ENCODE assay signal across 1 cellular context in the genomic region with DNA sequence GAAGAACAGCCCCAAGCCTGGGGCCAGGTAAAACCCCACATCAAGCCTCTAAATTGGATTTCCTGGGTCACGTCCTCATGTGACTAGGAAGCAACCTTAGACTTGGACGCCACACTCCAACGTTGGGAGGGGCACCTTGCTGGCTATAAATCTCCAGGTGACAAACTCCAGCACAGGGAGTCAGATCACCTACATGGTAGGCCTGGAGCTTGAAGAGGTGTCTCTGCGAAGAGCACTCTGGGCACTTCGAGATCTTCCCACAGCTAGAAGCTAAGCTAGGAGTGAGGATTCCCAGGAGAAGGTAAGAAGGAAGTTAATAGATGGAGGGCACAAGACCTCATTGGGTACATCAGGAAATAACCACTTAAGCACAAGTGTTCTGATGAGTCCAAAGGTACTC.
TF ChIP-seq lines count a peak whose summit lies in the region.

No MANE protein-coding gene starts in this region.

TF ChIP-seq in K562, 482 proteins besides CTCF, POLR2A, EP300 and RAD21 (continued from another document):
- TF ChIP-seq, protein P1, sequence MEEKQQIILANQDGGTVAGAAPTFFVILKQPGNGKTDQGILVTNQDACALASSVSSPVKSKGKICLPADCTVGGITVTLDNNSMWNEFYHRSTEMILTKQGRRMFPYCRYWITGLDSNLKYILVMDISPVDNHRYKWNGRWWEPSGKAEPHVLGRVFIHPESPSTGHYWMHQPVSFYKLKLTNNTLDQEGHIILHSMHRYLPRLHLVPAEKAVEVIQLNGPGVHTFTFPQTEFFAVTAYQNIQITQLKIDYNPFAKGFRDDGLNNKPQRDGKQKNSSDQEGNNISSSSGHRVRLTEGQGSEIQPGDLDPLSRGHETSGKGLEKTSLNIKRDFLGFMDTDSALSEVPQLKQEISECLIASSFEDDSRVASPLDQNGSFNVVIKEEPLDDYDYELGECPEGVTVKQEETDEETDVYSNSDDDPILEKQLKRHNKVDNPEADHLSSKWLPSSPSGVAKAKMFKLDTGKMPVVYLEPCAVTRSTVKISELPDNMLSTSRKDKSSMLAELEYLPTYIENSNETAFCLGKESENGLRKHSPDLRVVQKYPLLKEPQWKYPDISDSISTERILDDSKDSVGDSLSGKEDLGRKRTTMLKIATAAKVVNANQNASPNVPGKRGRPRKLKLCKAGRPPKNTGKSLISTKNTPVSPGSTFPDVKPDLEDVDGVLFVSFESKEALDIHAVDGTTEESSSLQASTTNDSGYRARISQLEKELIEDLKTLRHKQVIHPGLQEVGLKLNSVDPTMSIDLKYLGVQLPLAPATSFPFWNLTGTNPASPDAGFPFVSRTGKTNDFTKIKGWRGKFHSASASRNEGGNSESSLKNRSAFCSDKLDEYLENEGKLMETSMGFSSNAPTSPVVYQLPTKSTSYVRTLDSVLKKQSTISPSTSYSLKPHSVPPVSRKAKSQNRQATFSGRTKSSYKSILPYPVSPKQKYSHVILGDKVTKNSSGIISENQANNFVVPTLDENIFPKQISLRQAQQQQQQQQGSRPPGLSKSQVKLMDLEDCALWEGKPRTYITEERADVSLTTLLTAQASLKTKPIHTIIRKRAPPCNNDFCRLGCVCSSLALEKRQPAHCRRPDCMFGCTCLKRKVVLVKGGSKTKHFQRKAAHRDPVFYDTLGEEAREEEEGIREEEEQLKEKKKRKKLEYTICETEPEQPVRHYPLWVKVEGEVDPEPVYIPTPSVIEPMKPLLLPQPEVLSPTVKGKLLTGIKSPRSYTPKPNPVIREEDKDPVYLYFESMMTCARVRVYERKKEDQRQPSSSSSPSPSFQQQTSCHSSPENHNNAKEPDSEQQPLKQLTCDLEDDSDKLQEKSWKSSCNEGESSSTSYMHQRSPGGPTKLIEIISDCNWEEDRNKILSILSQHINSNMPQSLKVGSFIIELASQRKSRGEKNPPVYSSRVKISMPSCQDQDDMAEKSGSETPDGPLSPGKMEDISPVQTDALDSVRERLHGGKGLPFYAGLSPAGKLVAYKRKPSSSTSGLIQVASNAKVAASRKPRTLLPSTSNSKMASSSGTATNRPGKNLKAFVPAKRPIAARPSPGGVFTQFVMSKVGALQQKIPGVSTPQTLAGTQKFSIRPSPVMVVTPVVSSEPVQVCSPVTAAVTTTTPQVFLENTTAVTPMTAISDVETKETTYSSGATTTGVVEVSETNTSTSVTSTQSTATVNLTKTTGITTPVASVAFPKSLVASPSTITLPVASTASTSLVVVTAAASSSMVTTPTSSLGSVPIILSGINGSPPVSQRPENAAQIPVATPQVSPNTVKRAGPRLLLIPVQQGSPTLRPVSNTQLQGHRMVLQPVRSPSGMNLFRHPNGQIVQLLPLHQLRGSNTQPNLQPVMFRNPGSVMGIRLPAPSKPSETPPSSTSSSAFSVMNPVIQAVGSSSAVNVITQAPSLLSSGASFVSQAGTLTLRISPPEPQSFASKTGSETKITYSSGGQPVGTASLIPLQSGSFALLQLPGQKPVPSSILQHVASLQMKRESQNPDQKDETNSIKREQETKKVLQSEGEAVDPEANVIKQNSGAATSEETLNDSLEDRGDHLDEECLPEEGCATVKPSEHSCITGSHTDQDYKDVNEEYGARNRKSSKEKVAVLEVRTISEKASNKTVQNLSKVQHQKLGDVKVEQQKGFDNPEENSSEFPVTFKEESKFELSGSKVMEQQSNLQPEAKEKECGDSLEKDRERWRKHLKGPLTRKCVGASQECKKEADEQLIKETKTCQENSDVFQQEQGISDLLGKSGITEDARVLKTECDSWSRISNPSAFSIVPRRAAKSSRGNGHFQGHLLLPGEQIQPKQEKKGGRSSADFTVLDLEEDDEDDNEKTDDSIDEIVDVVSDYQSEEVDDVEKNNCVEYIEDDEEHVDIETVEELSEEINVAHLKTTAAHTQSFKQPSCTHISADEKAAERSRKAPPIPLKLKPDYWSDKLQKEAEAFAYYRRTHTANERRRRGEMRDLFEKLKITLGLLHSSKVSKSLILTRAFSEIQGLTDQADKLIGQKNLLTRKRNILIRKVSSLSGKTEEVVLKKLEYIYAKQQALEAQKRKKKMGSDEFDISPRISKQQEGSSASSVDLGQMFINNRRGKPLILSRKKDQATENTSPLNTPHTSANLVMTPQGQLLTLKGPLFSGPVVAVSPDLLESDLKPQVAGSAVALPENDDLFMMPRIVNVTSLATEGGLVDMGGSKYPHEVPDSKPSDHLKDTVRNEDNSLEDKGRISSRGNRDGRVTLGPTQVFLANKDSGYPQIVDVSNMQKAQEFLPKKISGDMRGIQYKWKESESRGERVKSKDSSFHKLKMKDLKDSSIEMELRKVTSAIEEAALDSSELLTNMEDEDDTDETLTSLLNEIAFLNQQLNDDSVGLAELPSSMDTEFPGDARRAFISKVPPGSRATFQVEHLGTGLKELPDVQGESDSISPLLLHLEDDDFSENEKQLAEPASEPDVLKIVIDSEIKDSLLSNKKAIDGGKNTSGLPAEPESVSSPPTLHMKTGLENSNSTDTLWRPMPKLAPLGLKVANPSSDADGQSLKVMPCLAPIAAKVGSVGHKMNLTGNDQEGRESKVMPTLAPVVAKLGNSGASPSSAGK (IDR thresholded peaks at IDR 0.05), result no peak
- TF ChIP-seq ZNF263 (CRISPR knock-in tag; IDR thresholded peaks at IDR 0.05; ENCODE audit: borderline replicate concordance), result no peak
- 0 out of 2 replicates have a peak, but pooled peaks have one; percentile 9 for TF ChIP-seq PURB (CRISPR knock-in tag; IDR thresholded peaks at IDR 0.05; ENCODE audit: low read depth)
- TF ChIP-seq HDAC2 (IDR thresholded peaks at IDR 0.05), result no peak
- no peak for TF ChIP-seq TEAD4 (IDR thresholded peaks at IDR 0.05; ENCODE audit: low read length)
- peak; percentile 90 for TF ChIP-seq TEAD4 (CRISPR knock-in tag; IDR thresholded peaks at IDR 0.05; ENCODE audit: borderline replicate concordance)
- TF ChIP-seq ZNF699 (CRISPR knock-in tag; IDR thresholded peaks at IDR 0.05; ENCODE audit: insufficient replicate concordance), result no peak
- TF ChIP-seq, protein P2, sequence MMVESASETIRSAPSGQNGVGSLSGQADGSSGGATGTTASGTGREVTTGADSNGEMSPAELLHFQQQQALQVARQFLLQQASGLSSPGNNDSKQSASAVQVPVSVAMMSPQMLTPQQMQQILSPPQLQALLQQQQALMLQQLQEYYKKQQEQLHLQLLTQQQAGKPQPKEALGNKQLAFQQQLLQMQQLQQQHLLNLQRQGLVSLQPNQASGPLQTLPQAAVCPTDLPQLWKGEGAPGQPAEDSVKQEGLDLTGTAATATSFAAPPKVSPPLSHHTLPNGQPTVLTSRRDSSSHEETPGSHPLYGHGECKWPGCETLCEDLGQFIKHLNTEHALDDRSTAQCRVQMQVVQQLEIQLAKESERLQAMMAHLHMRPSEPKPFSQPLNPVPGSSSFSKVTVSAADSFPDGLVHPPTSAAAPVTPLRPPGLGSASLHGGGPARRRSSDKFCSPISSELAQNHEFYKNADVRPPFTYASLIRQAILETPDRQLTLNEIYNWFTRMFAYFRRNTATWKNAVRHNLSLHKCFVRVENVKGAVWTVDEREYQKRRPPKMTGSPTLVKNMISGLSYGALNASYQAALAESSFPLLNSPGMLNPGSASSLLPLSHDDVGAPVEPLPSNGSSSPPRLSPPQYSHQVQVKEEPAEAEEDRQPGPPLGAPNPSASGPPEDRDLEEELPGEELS (CRISPR knock-in tag; IDR thresholded peaks at IDR 0.05; ENCODE audit: borderline replicate concordance), result no peak
- TF ChIP-seq, protein P3, sequence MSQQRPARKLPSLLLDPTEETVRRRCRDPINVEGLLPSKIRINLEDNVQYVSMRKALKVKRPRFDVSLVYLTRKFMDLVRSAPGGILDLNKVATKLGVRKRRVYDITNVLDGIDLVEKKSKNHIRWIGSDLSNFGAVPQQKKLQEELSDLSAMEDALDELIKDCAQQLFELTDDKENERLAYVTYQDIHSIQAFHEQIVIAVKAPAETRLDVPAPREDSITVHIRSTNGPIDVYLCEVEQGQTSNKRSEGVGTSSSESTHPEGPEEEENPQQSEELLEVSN (IDR thresholded peaks at IDR 0.05; ENCODE audit: borderline replicate concordance in 1 of 2, extremely low read depth in 1 of 2, insufficient read depth in 1 of 2, insufficient read length in 1 of 2, low read depth in 1 of 2, low read length in 1 of 2, poor library complexity in 1 of 2, severe bottlenecking in 1 of 2), result no peak
- TF ChIP-seq ZNF124 (CRISPR knock-in tag; IDR thresholded peaks at IDR 0.05), result peak; percentile 85; the same call in 1 of the 2 replicates
- no peak for TF ChIP-seq MEF2D (tag; conservative IDR thresholded peaks at IDR 0.05; ENCODE audit: low read depth)
- TF ChIP-seq, protein P4, sequence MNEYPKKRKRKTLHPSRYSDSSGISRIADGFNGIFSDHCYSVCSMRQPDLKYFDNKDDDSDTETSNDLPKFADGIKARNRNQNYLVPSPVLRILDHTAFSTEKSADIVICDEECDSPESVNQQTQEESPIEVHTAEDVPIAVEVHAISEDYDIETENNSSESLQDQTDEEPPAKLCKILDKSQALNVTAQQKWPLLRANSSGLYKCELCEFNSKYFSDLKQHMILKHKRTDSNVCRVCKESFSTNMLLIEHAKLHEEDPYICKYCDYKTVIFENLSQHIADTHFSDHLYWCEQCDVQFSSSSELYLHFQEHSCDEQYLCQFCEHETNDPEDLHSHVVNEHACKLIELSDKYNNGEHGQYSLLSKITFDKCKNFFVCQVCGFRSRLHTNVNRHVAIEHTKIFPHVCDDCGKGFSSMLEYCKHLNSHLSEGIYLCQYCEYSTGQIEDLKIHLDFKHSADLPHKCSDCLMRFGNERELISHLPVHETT (CRISPR knock-in tag; conservative IDR thresholded peaks at IDR 0.05 in 1 of 2, IDR thresholded peaks at IDR 0.05 in 1 of 2), result peak in 1 of 2 experiments; percentile 86; a peak in 1 of 4 replicates
- no peak for TF ChIP-seq TARDBP (IDR thresholded peaks at IDR 0.05)
- peak; percentile 90; the same call in 1 of the 2 replicates for TF ChIP-seq ZNF282 (CRISPR knock-in tag; IDR thresholded peaks at IDR 0.05)
- no peak for TF ChIP-seq SIX5 (IDR thresholded peaks at IDR 0.05; ENCODE audit: borderline replicate concordance in 1 of 2, insufficient read depth in 1 of 2, low read depth in 1 of 2, low read length in 2 of 2)
- no peak for TF ChIP-seq BRCA1 (IDR thresholded peaks at IDR 0.05)
- TF ChIP-seq BRCA1 (CRISPR knock-in tag; IDR thresholded peaks at IDR 0.05), result no peak
- TF ChIP-seq, protein P5, sequence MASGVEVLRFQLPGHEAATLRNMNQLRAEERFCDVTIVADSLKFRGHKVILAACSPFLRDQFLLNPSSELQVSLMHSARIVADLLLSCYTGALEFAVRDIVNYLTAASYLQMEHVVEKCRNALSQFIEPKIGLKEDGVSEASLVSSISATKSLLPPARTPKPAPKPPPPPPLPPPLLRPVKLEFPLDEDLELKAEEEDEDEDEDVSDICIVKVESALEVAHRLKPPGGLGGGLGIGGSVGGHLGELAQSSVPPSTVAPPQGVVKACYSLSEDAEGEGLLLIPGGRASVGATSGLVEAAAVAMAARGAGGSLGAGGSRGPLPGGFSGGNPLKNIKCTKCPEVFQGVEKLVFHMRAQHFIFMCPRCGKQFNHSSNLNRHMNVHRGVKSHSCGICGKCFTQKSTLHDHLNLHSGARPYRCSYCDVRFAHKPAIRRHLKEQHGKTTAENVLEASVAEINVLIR (CRISPR knock-in tag; IDR thresholded peaks at IDR 0.05), result no peak
- TF ChIP-seq STAT5A (IDR thresholded peaks at IDR 0.05; ENCODE audit: borderline replicate concordance, low read length), result peak; percentile 6; the same call in 1 of the 2 replicates
- no peak for TF ChIP-seq MYNN (IDR thresholded peaks at IDR 0.05)
- TF ChIP-seq MYNN (CRISPR knock-in tag; IDR thresholded peaks at IDR 0.05), result 0 out of 2 replicates have a peak, but pooled peaks have one; percentile 32
- TF ChIP-seq ZSCAN32 (CRISPR knock-in tag; IDR thresholded peaks at IDR 0.05), result no peak
- TF ChIP-seq, protein P6, sequence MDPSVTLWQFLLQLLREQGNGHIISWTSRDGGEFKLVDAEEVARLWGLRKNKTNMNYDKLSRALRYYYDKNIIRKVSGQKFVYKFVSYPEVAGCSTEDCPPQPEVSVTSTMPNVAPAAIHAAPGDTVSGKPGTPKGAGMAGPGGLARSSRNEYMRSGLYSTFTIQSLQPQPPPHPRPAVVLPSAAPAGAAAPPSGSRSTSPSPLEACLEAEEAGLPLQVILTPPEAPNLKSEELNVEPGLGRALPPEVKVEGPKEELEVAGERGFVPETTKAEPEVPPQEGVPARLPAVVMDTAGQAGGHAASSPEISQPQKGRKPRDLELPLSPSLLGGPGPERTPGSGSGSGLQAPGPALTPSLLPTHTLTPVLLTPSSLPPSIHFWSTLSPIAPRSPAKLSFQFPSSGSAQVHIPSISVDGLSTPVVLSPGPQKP (CRISPR knock-in tag; IDR thresholded peaks at IDR 0.05), result peak; percentile 92; the same call in 1 of the 2 replicates
- no peak for TF ChIP-seq XRCC4 (IDR thresholded peaks at IDR 0.05; ENCODE audit: extremely low read depth, insufficient read depth, insufficient read length)
- TF ChIP-seq SMC3 (conservative IDR thresholded peaks at IDR 0.05; ENCODE audit: insufficient read depth, low read depth, low read length), result no peak
- TF ChIP-seq CTBP1 (IDR thresholded peaks at IDR 0.05; ENCODE audit: borderline replicate concordance), result no peak
- TF ChIP-seq LCOR (CRISPR knock-in tag; IDR thresholded peaks at IDR 0.05), result no peak
- TF ChIP-seq, protein P7, sequence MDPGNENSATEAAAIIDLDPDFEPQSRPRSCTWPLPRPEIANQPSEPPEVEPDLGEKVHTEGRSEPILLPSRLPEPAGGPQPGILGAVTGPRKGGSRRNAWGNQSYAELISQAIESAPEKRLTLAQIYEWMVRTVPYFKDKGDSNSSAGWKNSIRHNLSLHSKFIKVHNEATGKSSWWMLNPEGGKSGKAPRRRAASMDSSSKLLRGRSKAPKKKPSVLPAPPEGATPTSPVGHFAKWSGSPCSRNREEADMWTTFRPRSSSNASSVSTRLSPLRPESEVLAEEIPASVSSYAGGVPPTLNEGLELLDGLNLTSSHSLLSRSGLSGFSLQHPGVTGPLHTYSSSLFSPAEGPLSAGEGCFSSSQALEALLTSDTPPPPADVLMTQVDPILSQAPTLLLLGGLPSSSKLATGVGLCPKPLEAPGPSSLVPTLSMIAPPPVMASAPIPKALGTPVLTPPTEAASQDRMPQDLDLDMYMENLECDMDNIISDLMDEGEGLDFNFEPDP (CRISPR knock-in tag; IDR thresholded peaks at IDR 0.05), result no peak
- no peak for TF ChIP-seq FOXK2 (conservative IDR thresholded peaks at IDR 0.05 in 1 of 2, IDR thresholded peaks at IDR 0.05 in 1 of 2; ENCODE audit: low read depth in 2 of 2)
- no peak for TF ChIP-seq ZFP36 (IDR thresholded peaks at IDR 0.05; ENCODE audit: low read depth, low read length, partially characterized antibody)
- TF ChIP-seq, protein P8, sequence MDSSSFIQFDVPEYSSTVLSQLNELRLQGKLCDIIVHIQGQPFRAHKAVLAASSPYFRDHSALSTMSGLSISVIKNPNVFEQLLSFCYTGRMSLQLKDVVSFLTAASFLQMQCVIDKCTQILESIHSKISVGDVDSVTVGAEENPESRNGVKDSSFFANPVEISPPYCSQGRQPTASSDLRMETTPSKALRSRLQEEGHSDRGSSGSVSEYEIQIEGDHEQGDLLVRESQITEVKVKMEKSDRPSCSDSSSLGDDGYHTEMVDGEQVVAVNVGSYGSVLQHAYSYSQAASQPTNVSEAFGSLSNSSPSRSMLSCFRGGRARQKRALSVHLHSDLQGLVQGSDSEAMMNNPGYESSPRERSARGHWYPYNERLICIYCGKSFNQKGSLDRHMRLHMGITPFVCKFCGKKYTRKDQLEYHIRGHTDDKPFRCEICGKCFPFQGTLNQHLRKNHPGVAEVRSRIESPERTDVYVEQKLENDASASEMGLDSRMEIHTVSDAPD (CRISPR knock-in tag; IDR thresholded peaks at IDR 0.05), result no peak
TF ChIP-seq in K562: peak in this region for 11.
